In the genomic region with DNA sequence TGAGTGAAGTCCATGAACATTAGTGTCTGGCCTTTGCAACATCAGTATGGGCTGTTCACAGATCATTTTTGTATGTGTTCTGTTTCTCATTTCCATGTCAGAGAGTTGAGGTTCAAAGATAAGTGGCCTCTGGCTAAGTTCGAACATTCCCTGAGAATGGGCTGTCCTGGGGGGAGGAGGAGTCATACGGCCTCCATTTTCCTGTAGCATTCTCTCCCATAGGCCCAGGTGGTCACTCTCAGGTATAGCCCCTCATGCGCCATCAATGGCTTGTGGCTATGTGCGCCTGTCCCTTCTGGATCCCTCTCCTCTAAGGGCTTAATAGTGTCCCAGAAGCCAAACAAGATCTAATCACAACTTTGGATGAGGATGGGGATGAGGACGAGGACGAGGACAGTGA, we compare ENCODE assay signal across 13 cellular contexts.
DNase-seq lines count a peak whose midpoint lies in the region; ATAC-seq and TF ChIP-seq lines count a peak whose summit lies in the region.
"Had no signal": no experiment of that assay in that cellular context is flagged by ENCODE, and none has a peak within 500 bp of the region (broad histone marks: within the 10 kb centered on the region; RNA-seq: fewer than 3 reads in every experiment).

No MANE protein-coding gene starts in this region.

- H3K79me1 ChIP-seq in H9 (ENCODE audit: insufficient read depth, low read depth, low read length, poor library complexity, severe bottlenecking): no peaks in the 10 kb centered on the region

- H3K27me3 ChIP-seq in H9 (ENCODE audit: insufficient read depth, low read length): no peaks in the 10 kb centered on the region
- no peaks in the 10 kb centered on the region for H3K27me3 ChIP-seq in iPS-20b (ENCODE audit: insufficient read depth, low read length)

- H3K79me2 ChIP-seq in H9 (ENCODE audit: insufficient read depth, low read length): no peaks in the 10 kb centered on the region

- no peak overlapping the region for H3K18ac ChIP-seq in H9 (ENCODE audit: insufficient read length, low read depth, low read length)

- H2BK5ac ChIP-seq in H9 (ENCODE audit: insufficient read length, low read length): no peak overlapping the region

- H3K9ac ChIP-seq in H9 (ENCODE audit: extremely low read depth, insufficient read length, low read length): no peak overlapping the region
- no peak overlapping the region for H3K9ac ChIP-seq in iPS-20b (ENCODE audit: low read depth, low read length)

- no peak overlapping the region for H3K4me2 ChIP-seq in H9 (ENCODE audit: insufficient read depth, insufficient read length, low read length)

- H3K9me3 ChIP-seq in H9 (ENCODE audit: control insufficient read depth, low read depth, low read length) (no peaks in the 10 kb centered on the region), iPS-20b (ENCODE audit: insufficient read depth, low read depth, low read length) (no peaks in the 10 kb centered on the region)
- H3K9me3 ChIP-seq: Caco-2 had no signal

- H3K4me1 ChIP-seq in H9 (ENCODE audit: insufficient read depth, low read length): no peaks in the 10 kb centered on the region; the same call in 1 of the 2 replicates
- H3K4me1 ChIP-seq in iPS-20b (ENCODE audit: insufficient read depth, low read length): peaks cover 17% of the 10 kb centered on the region; the same call in 1 of the 2 replicates
- H3K4me1 ChIP-seq: Caco-2 had no signal

- no peak overlapping the region for H2BK15ac ChIP-seq in H9 (ENCODE audit: low read depth, low read length)

- peaks cover 20 to 24% of the 10 kb centered on the region in 2 experiments for H3K4me1 Mint-ChIP-seq in H9
- H3K4me1 Mint-ChIP-seq: CD4-positive, alpha-beta memory T cell had no signal

- TF ChIP-seq CTCF in H9 (conservative IDR thresholded peaks at IDR 0.05): no peak

- H3K56ac ChIP-seq in H9 (ENCODE audit: insufficient read length, low read depth, low read length): no peak overlapping the region

- no peak overlapping the region; a peak in 1 of 5 replicates for H3K4me3 Mint-ChIP-seq in H9
- H3K4me3 Mint-ChIP-seq: CD4-positive, alpha-beta memory T cell had no signal

- H3K27me3 Mint-ChIP-seq in H9 (ENCODE audit: low read depth): no peaks in the 10 kb centered on the region
- H3K27me3 Mint-ChIP-seq: CD4-positive, alpha-beta memory T cell had no signal

- no peak overlapping the region for H2AFZ ChIP-seq in H9 (ENCODE audit: low read length)

- H3K4ac ChIP-seq in H9 (ENCODE audit: low read depth, low read length): no peak overlapping the region

- H3K9me3 Mint-ChIP-seq in H9: no peaks in the 10 kb centered on the region

- no peak overlapping the region for H2BK20ac ChIP-seq in H9 (ENCODE audit: low read depth, low read length, poor library complexity, severe bottlenecking)

- ATAC-seq in HG02798 (IDR thresholded peaks at IDR 0.05; ENCODE audit: poor library complexity, unreplicated experiment): no peak
- ATAC-seq: HCT116 had no signal

- H3T11ph ChIP-seq in H9 (ENCODE audit: low read length): no peak overlapping the region

- H2BK120ac ChIP-seq in H9 (ENCODE audit: low read depth, low read length, poor library complexity, severe bottlenecking): no peak overlapping the region

- H4K91ac ChIP-seq in H9 (ENCODE audit: insufficient read length, low read depth, low read length): no peak overlapping the region

- H4K5ac ChIP-seq in H9 (ENCODE audit: insufficient read length, low read depth, low read length): no peak overlapping the region

- H2AK5ac ChIP-seq in H9 (ENCODE audit: insufficient read length, low read length): no peak overlapping the region

- H3K14ac ChIP-seq in H9 (ENCODE audit: insufficient read depth, low read length): no peak overlapping the region

- peak overlapping the region; percentile 2 to 82 (median 4); a peak in 3 of 7 replicates for H3K27ac Mint-ChIP-seq in H9
- H3K27ac Mint-ChIP-seq: CD4-positive, alpha-beta memory T cell had no signal

- no peak overlapping the region for H3K27ac ChIP-seq in H9 (ENCODE audit: insufficient read length, low read depth, low read length)
- no peak overlapping the region for H3K27ac ChIP-seq in iPS-20b (ENCODE audit: low read length)

- no peaks in the 10 kb centered on the region for H3K23me2 ChIP-seq in H9 (ENCODE audit: insufficient read length, low read depth, low read length, poor library complexity, severe bottlenecking)

- H3K36me3 ChIP-seq in iPS-20b (ENCODE audit: insufficient read depth, low read depth, low read length): no peaks in the 10 kb centered on the region

- H3K23ac ChIP-seq in H9 (ENCODE audit: insufficient read length, low read depth, low read length): no peak overlapping the region

- H3K36me3 Mint-ChIP-seq in H9 (ENCODE audit: insufficient read depth in 1 of 3, low read depth in 3 of 3): no peaks in the 10 kb centered on the region; a peak in 1 of 7 replicates
- H3K36me3 Mint-ChIP-seq: CD4-positive, alpha-beta memory T cell had no signal

- H3K4me3 ChIP-seq in iPS-20b (ENCODE audit: low read length): 0 out of 2 replicates have a peak overlapping the region, but pooled peaks have one; percentile 2

- DNase-seq in NCI-H510A treated with DMSO at 0.1 percent for 48 hours (lab: John Stamatoyannopoulos, UW) (peak; percentile 61), NCI-H510A (lab: John Stamatoyannopoulos, UW) (no peak), H9 (no peak), HUDEP-2 (lab: John Stamatoyannopoulos, UW; ENCODE audit: unreplicated experiment in 76 of 76) (no peak)
- DNase-seq: C1 segment of cervical spinal cord; Caco-2; CD4-positive, alpha-beta memory T cell; DMS79 treated with DMSO at 0.1 percent for 48 hours; GF-D8; H7 had no signal

- no CpG with 5 or more reads among the region's 6 CpGs for WGBS in H9 (ENCODE audit: extremely low coverage, insufficient read length, low lambda C conversion rate)

- no peak overlapping the region for H4K8ac ChIP-seq in H9 (replicated peaks; ENCODE audit: insufficient read length, low read depth, low read length)

- no peaks in the 10 kb centered on the region for H4K20me1 ChIP-seq in H9 (ENCODE audit: control insufficient read depth, insufficient read depth, insufficient read length)

- H2BK12ac ChIP-seq in H9 (ENCODE audit: insufficient read length, low read depth, low read length): no peak overlapping the region
